ENCODE assay signal across 7 cellular contexts in genomic region chr1:36692465-36692864, GRCh38.
"Had no signal": no experiment of that assay in that cellular context is flagged by ENCODE, and none has a peak within 500 bp of the region (broad histone marks: within the 10 kb centered on the region; RNA-seq: fewer than 3 reads in every experiment).

No MANE protein-coding gene starts in this region.

- H2AFZ ChIP-seq: GM23338 had no signal

- H3K27ac Mint-ChIP-seq: GM23338, HFFc6 had no signal

- H3K27ac ChIP-seq: KMS-11 had no signal

- H3K4me1 Mint-ChIP-seq: GM23338 had no signal

- ATAC-seq: GM23338 had no signal

- H3K4me3 Mint-ChIP-seq: GM23338, HFFc6 had no signal

- H3K9ac ChIP-seq: KMS-11 had no signal

- H3K4me3 ChIP-seq: GM23338 had no signal

- DNase-seq: H7, HCEC 1CT, HFFc6, IMR-90, KBM-7 had no signal

- H3K4me2 ChIP-seq: GM23338, KMS-11 had no signal

- H3K9me3 Mint-ChIP-seq: GM23338, HFFc6 had no signal
